In genomic region chr16:68257906-68258800, GRCh38 we compare ENCODE assay signal across 8 cellular contexts. TPM values are rescaled to one million over a fixed set of nuclear protein-coding genes. Genes with fewer than 3 reads are reported as not detected.
DNase-seq lines count a peak whose midpoint lies in the region; ATAC-seq, FAIRE-seq and TF ChIP-seq lines count a peak whose summit lies in the region.

No MANE protein-coding gene starts in this region.

- peaks cover 15% of the 10 kb centered on the region; the same call in 1 of the 2 replicates for H3K79me2 ChIP-seq in KMS-11 (ENCODE audit: insufficient read depth, low read depth)

- intact Hi-C loops in pancreas (cut with DNase I) = loop anchor here in 1 of 3 donors (5.0 kb wide), 1 partner anchor 69 kb away; no protein-coding TSS in a partner anchor

- H3K9me3 ChIP-seq in duodenal mucosa (ENCODE audit: control insufficient read depth in 1 of 2, low read length in 2 of 2) = no peaks in the 10 kb centered on the region
- no peaks in the 10 kb centered on the region for H3K9me3 ChIP-seq in pancreas

- H3K36me3 Mint-ChIP-seq in effector memory CD8-positive, alpha-beta T cell (ENCODE audit: insufficient read depth) = peaks cover 21% of the 10 kb centered on the region

- no peaks in the 10 kb centered on the region for H4K20me1 ChIP-seq in KMS-11 (ENCODE audit: insufficient read depth)

- H3K27ac Mint-ChIP-seq in effector memory CD8-positive, alpha-beta T cell = peak overlapping the region in 1 of 2 donors; percentile 19

- peaks cover 8 to 9% of the 10 kb centered on the region in 2 donors for H3K4me1 Mint-ChIP-seq in effector memory CD8-positive, alpha-beta T cell (ENCODE audit: low read depth in 2 of 2)

- H3K4me1 ChIP-seq in KMS-11 (ENCODE audit: low read depth, poor library complexity, severe bottlenecking) (peaks cover 99% of the 10 kb centered on the region), duodenal mucosa (ENCODE audit: control insufficient read depth in 1 of 2, insufficient read depth in 2 of 2, low read length in 2 of 2) (peaks cover 14 to 19% of the 10 kb centered on the region in 2 donors), pancreas (no peaks in the 10 kb centered on the region)

- H3K27ac ChIP-seq in KMS-11 (peak overlapping the region; percentile 96), duodenal mucosa (ENCODE audit: low read depth, low read length) (peak overlapping the region; percentile 5), pancreas (no peak overlapping the region)

- no peak for FAIRE-seq in pancreas (lab: Jason Lieb, UNC)

- peak overlapping the region; percentile 93 for H3K4me2 ChIP-seq in KMS-11

- H3K4me3 Mint-ChIP-seq in effector memory CD8-positive, alpha-beta T cell = no peak overlapping the region

- H3K9ac ChIP-seq in KMS-11 = peak overlapping the region; percentile 62; the same call in 1 of the 2 replicates
- no peak overlapping the region for H3K9ac ChIP-seq in duodenal mucosa (ENCODE audit: low read depth in 1 of 2, low read length in 2 of 2)

- DNase-seq in GM04503 (ENCODE audit: low read depth) (peak; percentile 69), pancreas (no peak), NCI-H1105 treated with DMSO at 0.1 percent for 48 hours (lab: John Stamatoyannopoulos, UW) (no peak), cortex of kidney (lab: John Stamatoyannopoulos, UW) (no peak)
- no peak for DNase-seq in effector memory CD8-positive, alpha-beta T cell

- H3K9me3 Mint-ChIP-seq in effector memory CD8-positive, alpha-beta T cell = no peaks in the 10 kb centered on the region

- H3K4me3 ChIP-seq in KMS-11 (IDR thresholded peaks at IDR 0.05; ENCODE audit: insufficient read depth, low read depth, low read length) (no peak overlapping the region), duodenal mucosa (ENCODE audit: low read depth in 1 of 2, low read length in 2 of 2) (peak overlapping the region in 1 of 2 donors; percentile 2), pancreas (no peak overlapping the region)

- TF ChIP-seq CTCF in KMS-11 (conservative IDR thresholded peaks at IDR 0.05; ENCODE audit: low read depth, low read length) (no peak), pancreas (IDR thresholded peaks at IDR 0.05) (no peak)

- H2AFZ ChIP-seq in KMS-11 (ENCODE audit: low read depth) = no peak overlapping the region

- no peaks in the 10 kb centered on the region for H3K27me3 Mint-ChIP-seq in effector memory CD8-positive, alpha-beta T cell

- H3K36me3 ChIP-seq in KMS-11 (ENCODE audit: insufficient read depth) = no peaks in the 10 kb centered on the region
- peaks cover 5 to 43% of the 10 kb centered on the region in 2 donors for H3K36me3 ChIP-seq in duodenal mucosa (ENCODE audit: control insufficient read depth in 1 of 2, insufficient read depth in 2 of 2, low read length in 2 of 2)
- H3K36me3 ChIP-seq in pancreas = no peaks in the 10 kb centered on the region

- ATAC-seq in pancreas = peak in 3 of 4 donors; percentile 11 to 73 (median 53)
- no peak for ATAC-seq in GM18502 (IDR thresholded peaks at IDR 0.05; ENCODE audit: poor library complexity, unreplicated experiment)
- ATAC-seq in effector memory CD8-positive, alpha-beta T cell (replicated peaks) = no peak

- H3K27me3 ChIP-seq in KMS-11 (ENCODE audit: insufficient read depth, low read depth) (no peaks in the 10 kb centered on the region), duodenal mucosa (ENCODE audit: control insufficient read depth in 1 of 2, insufficient read depth in 2 of 2, low read length in 2 of 2) (no peaks in the 10 kb centered on the region), pancreas (no peaks in the 10 kb centered on the region)

- WGBS in pancreas, 2 donors = 78 to 80% methylated on average over 13 of the region's 13 CpGs

RNA-seq across cellular contexts. Expression of gene SLC7A6, which starts 6.2 kb away (rescaled TPM):
- 1 to 10 TPM; 4.3 to 8.7 (median 6.0) TPM for total RNA-seq in pancreas
- polyA plus RNA-seq in pancreas = 1 to 10 TPM; 3.1 to 5.4 TPM

RNA-seq across cellular contexts. Expression of gene PLA2G15, which starts 13.0 kb away (rescaled TPM):
- 10 to 100 TPM in 1 of 6 donors, 1 to 10 TPM in 5; 3.5 to 14.1 (median 5.1) TPM for total RNA-seq in pancreas
- polyA plus RNA-seq in pancreas = 1 to 10 TPM; 6.1 to 8.4 TPM

RNA-seq across cellular contexts. Expression of gene ESRP2, which starts 22.2 kb away (rescaled TPM):
- total RNA-seq in pancreas = 10 to 100 TPM; 20.1 to 43.4 (median 33.3) TPM
- 10 to 100 TPM; 35.5 to 45.5 TPM for polyA plus RNA-seq in pancreas

RNA-seq across cellular contexts. Expression of gene SLC7A6OS, which starts 52.6 kb away (rescaled TPM):
- 1 to 10 TPM; 6.4 to 8.1 (median 6.6) TPM for total RNA-seq in pancreas
- polyA plus RNA-seq in pancreas = 1 to 10 TPM; 5.2 to 5.8 TPM

RNA-seq across cellular contexts. Expression of gene PRMT7, which starts 52.7 kb away (rescaled TPM):
- 10 to 100 TPM; 11.6 to 22.6 (median 15.6) TPM for total RNA-seq in pancreas
- polyA plus RNA-seq in pancreas = 10 to 100 TPM; 43.9 to 47.9 TPM

Comparison
In these comparisons a context has a peak if more than half of its experiments do, and no peak if none do; other contexts are left out.
1. H3K27ac ChIP-seq: peak in KMS-11 (single experiment) and duodenal mucosa (single experiment); none in pancreas (0 of 4).
2. ATAC-seq: peak in pancreas (3 of 4); none in GM18502 (single experiment) and effector memory CD8-positive, alpha-beta T cell (single experiment).